ENCODE assay signal across 24 cellular contexts in the genomic region with DNA sequence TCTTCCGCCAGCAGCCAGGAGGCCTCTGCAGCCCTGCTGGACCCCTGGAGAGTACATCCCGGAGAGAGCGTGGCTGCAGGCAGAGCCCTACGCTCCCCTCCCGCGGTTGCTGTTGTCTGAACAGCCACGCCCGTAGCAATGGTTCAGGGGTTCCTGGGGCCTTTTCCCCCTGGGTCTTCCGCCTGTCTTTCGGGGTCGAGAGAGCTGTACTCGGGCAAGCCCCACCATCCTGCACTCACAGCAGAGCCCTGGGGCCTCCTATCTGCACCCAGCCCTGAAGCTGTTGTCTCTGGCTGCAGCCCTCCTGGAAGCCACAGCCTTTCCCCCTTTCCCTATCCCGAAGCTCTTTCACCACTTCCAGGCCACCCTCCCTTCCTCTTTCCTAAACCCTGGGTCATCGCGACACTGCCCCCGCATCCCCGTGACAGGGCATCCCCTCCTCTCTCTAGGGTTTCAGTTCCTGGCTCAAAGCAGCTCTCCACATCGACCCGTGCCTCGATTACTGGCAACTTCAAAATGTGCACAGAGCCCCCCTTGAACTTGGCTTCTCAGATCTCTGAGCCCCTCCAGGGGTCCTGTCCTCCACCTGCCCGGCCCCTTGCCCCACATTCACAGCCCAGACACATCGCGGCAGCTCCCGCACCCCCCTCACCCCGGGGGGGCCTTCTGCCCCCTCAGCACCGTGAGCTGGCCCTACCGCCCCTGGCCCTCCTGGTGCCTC. TPM values are rescaled to one million over a fixed set of nuclear protein-coding genes. Genes with fewer than 3 reads are reported as not detected.
DNase-seq lines count a peak whose midpoint lies in the region; ATAC-seq, FAIRE-seq and TF ChIP-seq lines count a peak whose summit lies in the region.
"Had no signal": no experiment of that assay in that cellular context is flagged by ENCODE, and none has a peak within 500 bp of the region (broad histone marks: within the 10 kb centered on the region; RNA-seq: fewer than 3 reads in every experiment).

No MANE protein-coding gene starts in this region.

- H3K27me3 ChIP-seq in BE2C (peaks cover 16% of the 10 kb centered on the region), bronchial epithelial cell (ENCODE audit: control insufficient read depth, insufficient read depth, low read length) (peaks cover 4% of the 10 kb centered on the region)

- H3K4me1 ChIP-seq in BE2C, result no peaks in the 10 kb centered on the region
- H3K4me1 ChIP-seq: lower lobe of right lung had no signal

- intact Hi-C loops in posterior vena cava (cut with DNase I), result no loop called here

- FAIRE-seq in bronchial epithelial cell (lab: Jason Lieb, UNC), result peak; percentile 58
- FAIRE-seq: frontal cortex, islet of Langerhans had no signal

- TF ChIP-seq POLR2A in NB4 (IDR thresholded peaks at IDR 0.05; ENCODE audit: extremely low read depth, insufficient read length), result no peak

- H3K36me3 ChIP-seq in BE2C, result no peaks in the 10 kb centered on the region
- H3K36me3 ChIP-seq in bronchial epithelial cell (ENCODE audit: control insufficient read depth, insufficient read depth, low read length), result no peaks in the 10 kb centered on the region
- H3K36me3 ChIP-seq: lower lobe of right lung had no signal

- no peaks in the 10 kb centered on the region for H3K9me3 ChIP-seq in BE2C
- H3K9me3 ChIP-seq: lower lobe of right lung had no signal

- ATAC-seq in GM21423 (IDR thresholded peaks at IDR 0.05; ENCODE audit: unreplicated experiment), result no peak
- ATAC-seq: CD8-positive, alpha-beta T cell; lower lobe of right lung had no signal

- DNase-seq in BE2C (peak; percentile 4), NB4 (ENCODE audit: low read depth) (peak; percentile 30), bronchial epithelial cell (ENCODE audit: low read depth) (no peak), posterior vena cava (ENCODE audit: low spot score) (peak; percentile 66), NCI-H774 (lab: John Stamatoyannopoulos, UW) (no peak)
- DNase-seq in stimulated activated CD4-positive, alpha-beta T cell treated with anti-CD3 and anti-CD28 coated beads, Interleukin-4, amount 100 ng/mL, for 4 hours, result no peak
- DNase-seq: activated CD4-positive, alpha-beta T cell treated with anti-CD3 and anti-CD28 coated beads, Interleukin-2, amount 10 ng/mL, durations not matched to agents 7 days and 5 days; activated naive CD4-positive, alpha-beta T cell treated with Interleukin-2 at 50 U/mL for 16 hours; activated T-cell treated with anti-CD3 and anti-CD28 coated beads, Interleukin-2, amount 50 U/mL, for 1 hour; amygdala; CD8-positive, alpha-beta T cell; DMS53; erythroblast; GOT3; hippocampal formation; lower lobe of right lung; NCI-H1105 treated with DMSO at 0.1 percent for 48 hours; NCI-H526 treated with DMSO at 0.1 percent for 48 hours; OCI-M1; stimulated activated CD4-positive, alpha-beta T cell treated with anti-CD3 and anti-CD28 coated beads, Interleukin-12 subunit alpha, Interleukin-12 subunit beta, amount 100 ng/mL, for 4 hours; stimulated activated CD8-positive, alpha-beta memory T cell treated with anti-CD3 and anti-CD28 coated beads, Interleukin-4, amount 100 ng/mL, for 48 hours had no signal

- no peak overlapping the region for H3K4me3 ChIP-seq in BE2C (ENCODE audit: low read depth, low read length)
- no peak overlapping the region for H3K4me3 ChIP-seq in NB4 (ENCODE audit: low read depth, low read length)
- no peak overlapping the region for H3K4me3 ChIP-seq in bronchial epithelial cell (ENCODE audit: low read depth, low read length)
- H3K4me3 ChIP-seq: lower lobe of right lung had no signal

- no peak for TF ChIP-seq CTCF in BE2C (IDR thresholded peaks at IDR 0.05; ENCODE audit: low read depth, low read length)
- TF ChIP-seq CTCF in NB4 (IDR thresholded peaks at IDR 0.05; ENCODE audit: low read depth, low read length), result no peak
- TF ChIP-seq CTCF in bronchial epithelial cell (IDR thresholded peaks at IDR 0.05; ENCODE audit: insufficient read depth, low read length, severe bottlenecking), result no peak

RNA-seq across cellular contexts. Expression of a gene that starts 43.9 kb away (rescaled TPM):
- polyA plus RNA-seq in BE2C (2012; ENCODE audit: insufficient read depth, insufficient read length, low read depth), result 5.6 TPM
- total RNA-seq in bronchial epithelial cell, result 4.2 and 6.8 TPM in 2 replicates
- 1 to 10 TPM; 1.9 to 2.4 TPM for total RNA-seq in posterior vena cava

RNA-seq across cellular contexts. Expression of a gene that starts 44.0 kb away (rescaled TPM):
- 2.3 TPM for polyA plus RNA-seq in BE2C (2012; ENCODE audit: insufficient read depth, insufficient read length, low read depth)
- total RNA-seq in bronchial epithelial cell, result 0.64 and 1.6 TPM in 2 replicates
- under 1 TPM; 0.69 to 0.71 TPM for total RNA-seq in posterior vena cava

Comparison
In these comparisons a context has a peak if more than half of its experiments do, and no peak if none do; other contexts are left out.
1. DNase-seq: peak in BE2C (single experiment), NB4 (single experiment) and posterior vena cava (single experiment); none in bronchial epithelial cell (single experiment), NCI-H774 (single experiment) and stimulated activated CD4-positive, alpha-beta T cell treated with anti-CD3 and anti-CD28 coated beads, Interleukin-4, amount 100 ng/mL, for 4 hours (0 of 2).